ENCODE assay signal across 13 cellular contexts in genomic region chr7:107996072-107996824, GRCh38. TPM values are rescaled to one million over a fixed set of nuclear protein-coding genes. Genes with fewer than 3 reads are reported as not detected.
DNase-seq lines count a peak whose midpoint lies in the region; ATAC-seq and TF ChIP-seq lines count a peak whose summit lies in the region.
"Had no signal": no experiment of that assay in that cellular context is flagged by ENCODE, and none has a peak within 500 bp of the region (broad histone marks: within the 10 kb centered on the region; RNA-seq: fewer than 3 reads in every experiment).

No MANE protein-coding gene starts in this region.

- H3K9ac ChIP-seq in endodermal cell (ENCODE audit: extremely low read depth, low read length, poor library complexity, severe bottlenecking), result no peak overlapping the region
- H3K9ac ChIP-seq: BLaER1, KMS-11 had no signal

- peaks cover 42% of the 10 kb centered on the region for H3K79me2 ChIP-seq in ACC112 (ENCODE audit: control insufficient read depth, insufficient read depth, low read length, unreplicated experiment)

- DNase-seq in NCI-H82 (lab: John Stamatoyannopoulos, UW) (peak; percentile 61), endodermal cell (no peak), SIG-M5 (lab: John Stamatoyannopoulos, UW) (no peak)
- no peak for DNase-seq in activated T-cell treated with anti-CD3 and anti-CD28 coated beads, Interleukin-2, amount 50 U/mL, for 24 hours
- DNase-seq: activated CD4-positive, alpha-beta memory T cell treated with anti-CD3 and anti-CD28 coated beads, Interleukin-2, amount 10 ng/mL, durations not matched to agents 7 days and 5 days; NCI-H510A treated with DMSO at 0.1 percent for 48 hours had no signal

- H3K9me3 Mint-ChIP-seq in endodermal cell (no peaks in the 10 kb centered on the region), nephron (no peaks in the 10 kb centered on the region)
- no peaks in the 10 kb centered on the region for H3K9me3 Mint-ChIP-seq in activated T-cell treated with anti-CD3 and anti-CD28 coated beads, Interleukin-2, amount 50 U/mL, for 24 hours
- H3K9me3 Mint-ChIP-seq: activated CD4-positive, alpha-beta memory T cell treated with anti-CD3 and anti-CD28 coated beads, Interleukin-2, amount 10 ng/mL, durations not matched to agents 7 days and 5 days; activated naive CD4-positive, alpha-beta T cell treated with anti-CD3 and anti-CD28 coated beads, Interleukin-2, amount 50 U/mL, for 24 hours had no signal

- TF ChIP-seq CTCF in endodermal cell (conservative IDR thresholded peaks at IDR 0.05) (no peak), nephron (IDR thresholded peaks at IDR 0.05; ENCODE audit: unreplicated experiment in 3 of 3) (no peak)

- H3K36me3 Mint-ChIP-seq in endodermal cell (ENCODE audit: low read depth) (peaks cover 74% of the 10 kb centered on the region), nephron (ENCODE audit: low read depth) (peaks cover 57% of the 10 kb centered on the region)
- H3K36me3 Mint-ChIP-seq in activated T-cell treated with anti-CD3 and anti-CD28 coated beads, Interleukin-2, amount 50 U/mL, for 24 hours (ENCODE audit: low read depth), result no peaks in the 10 kb centered on the region
- H3K36me3 Mint-ChIP-seq: activated naive CD4-positive, alpha-beta T cell treated with anti-CD3 and anti-CD28 coated beads, Interleukin-2, amount 50 U/mL, for 24 hours had no signal

- peaks cover 20% of the 10 kb centered on the region for H3K4me1 Mint-ChIP-seq in endodermal cell
- peaks cover 65% of the 10 kb centered on the region for H3K4me1 Mint-ChIP-seq in nephron
- H3K4me1 Mint-ChIP-seq in activated T-cell treated with anti-CD3 and anti-CD28 coated beads, Interleukin-2, amount 50 U/mL, for 24 hours (ENCODE audit: low read depth), result no peaks in the 10 kb centered on the region

- WGBS in endodermal cell (ENCODE audit: insufficient coverage in 1 of 2, insufficient read length in 1 of 2), 2 experiments, result 84 to 94% methylated on average over 6 of the region's 6 CpGs

- H3K27ac ChIP-seq in ACC112 (ENCODE audit: low read depth, low read length), result peak overlapping the region; percentile 95
- H3K27ac ChIP-seq in endodermal cell (ENCODE audit: low read depth, low read length), result no peak overlapping the region
- H3K27ac ChIP-seq: BLaER1, KMS-11 had no signal

- H3K4me3 Mint-ChIP-seq in endodermal cell (no peak overlapping the region), nephron (peak overlapping the region; percentile 34 to 65 (median 55))
- no peak overlapping the region for H3K4me3 Mint-ChIP-seq in activated T-cell treated with anti-CD3 and anti-CD28 coated beads, Interleukin-2, amount 50 U/mL, for 24 hours
- H3K4me3 Mint-ChIP-seq: activated CD4-positive, alpha-beta memory T cell treated with anti-CD3 and anti-CD28 coated beads, Interleukin-2, amount 10 ng/mL, durations not matched to agents 7 days and 5 days; activated naive CD4-positive, alpha-beta T cell treated with anti-CD3 and anti-CD28 coated beads, Interleukin-2, amount 50 U/mL, for 24 hours had no signal

- H3K4me3 ChIP-seq in ACC112 (ENCODE audit: low read depth, low read length), result peak overlapping the region; percentile 22
- H3K4me3 ChIP-seq in endodermal cell (ENCODE audit: low read length), result peak overlapping the region; percentile 8
- H3K4me3 ChIP-seq: BLaER1 had no signal

- no peak overlapping the region for H3K27ac Mint-ChIP-seq in endodermal cell
- peak overlapping the region; percentile 91 to 97 (median 92) for H3K27ac Mint-ChIP-seq in nephron
- H3K27ac Mint-ChIP-seq in activated T-cell treated with anti-CD3 and anti-CD28 coated beads, Interleukin-2, amount 50 U/mL, for 24 hours, result no peak overlapping the region
- H3K27ac Mint-ChIP-seq: activated CD4-positive, alpha-beta memory T cell treated with anti-CD3 and anti-CD28 coated beads, Interleukin-2, amount 10 ng/mL, durations not matched to agents 7 days and 5 days; activated naive CD4-positive, alpha-beta T cell treated with anti-CD3 and anti-CD28 coated beads, Interleukin-2, amount 50 U/mL, for 24 hours had no signal

- ATAC-seq in HG02610 (IDR thresholded peaks at IDR 0.05; ENCODE audit: unreplicated experiment) (no peak), GM18858 (IDR thresholded peaks at IDR 0.05; ENCODE audit: unreplicated experiment) (no peak)

- H3K27me3 Mint-ChIP-seq in endodermal cell (ENCODE audit: insufficient read depth), result peaks cover 4% of the 10 kb centered on the region
- H3K27me3 Mint-ChIP-seq in nephron (ENCODE audit: low read depth), result peaks cover 28% of the 10 kb centered on the region
- peaks cover 72% of the 10 kb centered on the region for H3K27me3 Mint-ChIP-seq in activated T-cell treated with anti-CD3 and anti-CD28 coated beads, Interleukin-2, amount 50 U/mL, for 24 hours

- no peaks in the 10 kb centered on the region for H3K9me3 ChIP-seq in endodermal cell (ENCODE audit: control insufficient read depth, low read length)

- H3K4me1 ChIP-seq in ACC112 (ENCODE audit: control insufficient read depth, insufficient read depth, low read length, unreplicated experiment), result peaks cover 60% of the 10 kb centered on the region
- no peaks in the 10 kb centered on the region for H3K4me1 ChIP-seq in endodermal cell (ENCODE audit: control insufficient read depth, insufficient read depth, low read length)

- H3K27me3 ChIP-seq in ACC112 (ENCODE audit: insufficient read depth, low read length) (no peaks in the 10 kb centered on the region), endodermal cell (ENCODE audit: control insufficient read depth, insufficient read depth, low read length, poor library complexity, severe bottlenecking) (no peaks in the 10 kb centered on the region)

- H2AFZ ChIP-seq in ACC112 (ENCODE audit: low read length, unreplicated experiment), result no peak overlapping the region

- H3K36me3 ChIP-seq in ACC112 (ENCODE audit: insufficient read depth, low read length) (peaks cover 35% of the 10 kb centered on the region), endodermal cell (ENCODE audit: control insufficient read depth, insufficient read depth, low read length) (peaks cover 97% of the 10 kb centered on the region)
- H3K36me3 ChIP-seq: BLaER1 had no signal

RNA-seq across cellular contexts. Expression of gene LAMB1, which starts 6.7 kb away (rescaled TPM):
- 100 to 1,000 TPM; 192 to 209 TPM for total RNA-seq in endodermal cell
- 98.4 TPM for polyA plus RNA-seq in endodermal cell (2013, experiment 1 of 2)
- 115 TPM for polyA plus RNA-seq in endodermal cell (2013, experiment 2 of 2)
- total RNA-seq: activated CD4-positive, alpha-beta memory T cell treated with anti-CD3 and anti-CD28 coated beads, Interleukin-2, amount 10 ng/mL, durations not matched to agents 7 days and 5 days had no signal

Comparison
In these comparisons a context has a peak if more than half of its experiments do, and no peak if none do; other contexts are left out.
1. H3K27ac Mint-ChIP-seq: peak in nephron (3 of 3); none in endodermal cell (single experiment) and activated T-cell treated with anti-CD3 and anti-CD28 coated beads, Interleukin-2, amount 50 U/mL, for 24 hours (single experiment).
2. H3K4me3 Mint-ChIP-seq: peak in nephron (3 of 3); none in endodermal cell (single experiment) and activated T-cell treated with anti-CD3 and anti-CD28 coated beads, Interleukin-2, amount 50 U/mL, for 24 hours (single experiment).